Comparison of ENCODE assay signal across 8 cellular contexts in the genomic region with DNA sequence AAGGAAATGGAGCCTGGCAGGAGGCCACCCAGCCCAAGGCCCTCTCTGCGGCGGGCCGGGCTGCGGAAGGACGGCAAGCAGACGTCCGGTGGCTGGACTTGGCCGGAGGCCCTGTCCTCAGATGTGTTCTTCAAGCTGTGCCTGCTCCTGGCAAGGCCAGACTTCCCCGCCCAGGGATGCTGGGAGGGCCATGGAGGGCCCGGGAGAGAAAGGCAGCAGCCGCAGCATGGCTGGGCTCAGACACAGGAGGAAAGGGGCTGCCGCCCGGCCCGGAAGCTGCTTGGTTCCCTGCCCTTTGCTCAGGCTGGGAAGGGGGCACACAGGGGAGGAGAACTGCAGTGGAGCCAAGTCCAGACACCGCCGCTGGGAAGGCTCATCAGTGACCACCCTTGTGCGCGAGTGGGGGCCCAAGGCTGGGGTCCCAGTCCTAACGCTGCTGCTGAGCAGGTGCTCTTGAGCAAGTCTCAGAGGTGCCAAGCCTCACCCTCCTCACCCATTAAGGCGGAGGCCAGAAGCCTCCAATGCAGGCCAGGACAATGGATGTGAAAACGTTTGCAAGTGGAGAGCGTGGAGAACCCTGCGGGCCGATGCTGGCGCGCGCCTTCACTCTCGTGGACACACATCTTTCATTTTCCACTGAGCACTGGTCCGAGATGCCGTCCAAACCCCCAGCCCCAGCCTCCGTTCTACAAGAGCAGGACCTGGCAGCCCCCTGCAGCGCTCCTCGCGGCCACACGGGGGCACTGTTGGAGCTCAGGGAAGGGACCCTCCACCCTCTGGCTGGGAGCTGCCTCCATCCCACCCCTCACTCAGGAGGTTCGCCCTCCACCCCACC. TPM values are rescaled to one million over a fixed set of nuclear protein-coding genes. Genes with fewer than 3 reads are reported as not detected.
A peak's percentile ranks its signal among the peaks of the same experiment; 100 is the strongest.
DNase-seq lines count a peak whose midpoint lies in the region; ATAC-seq and TF ChIP-seq lines count a peak whose summit lies in the region.

No MANE protein-coding gene starts in this region.

- no peaks in the 10 kb centered on the region for H3K79me2 ChIP-seq in MM.1S (ENCODE audit: low read length)

- no peaks in the 10 kb centered on the region for H3K36me3 Mint-ChIP-seq in activated CD4-positive, alpha-beta T cell treated with anti-CD3 and anti-CD28 coated beads, Interleukin-2, amount 10 ng/mL, durations not matched to agents 24 days and 14 days (ENCODE audit: low read depth)

- ATAC-seq in HG03108 (IDR thresholded peaks at IDR 0.05; ENCODE audit: unreplicated experiment) (no peak), GM19395 (IDR thresholded peaks at IDR 0.05; ENCODE audit: unreplicated experiment) (no peak)

- H3K27me3 Mint-ChIP-seq in activated CD4-positive, alpha-beta T cell treated with anti-CD3 and anti-CD28 coated beads, Interleukin-2, amount 10 ng/mL, durations not matched to agents 24 days and 14 days: peaks cover 8% of the 10 kb centered on the region

- no peaks in the 10 kb centered on the region for H3K9me3 ChIP-seq in MM.1S (replicated peaks; ENCODE audit: insufficient read depth, low read length)

- no peak overlapping the region for H3K9ac ChIP-seq in MM.1S (ENCODE audit: low read length)

- no peak overlapping the region for H3K4me3 Mint-ChIP-seq in activated CD4-positive, alpha-beta T cell treated with anti-CD3 and anti-CD28 coated beads, Interleukin-2, amount 10 ng/mL, durations not matched to agents 24 days and 14 days

- H3K9me2 ChIP-seq in MM.1S (replicated peaks; ENCODE audit: insufficient read depth, low read length): no peaks in the 10 kb centered on the region

- H2AFZ ChIP-seq in MM.1S (ENCODE audit: low read length): no peak overlapping the region

- no peak overlapping the region for H3K4me3 ChIP-seq in MM.1S (ENCODE audit: low read length)

- no peak overlapping the region for H3K27ac ChIP-seq in MM.1S (ENCODE audit: low read length)

- H3K36me3 ChIP-seq in MM.1S (replicated peaks; ENCODE audit: insufficient read depth, low read length): no peaks in the 10 kb centered on the region

- H3K4me1 Mint-ChIP-seq in activated CD4-positive, alpha-beta T cell treated with anti-CD3 and anti-CD28 coated beads, Interleukin-2, amount 10 ng/mL, durations not matched to agents 24 days and 14 days: no peaks in the 10 kb centered on the region

- no peak overlapping the region for H3K4me2 ChIP-seq in MM.1S (ENCODE audit: low read depth, low read length)

- no peaks in the 10 kb centered on the region for H3K9me3 Mint-ChIP-seq in activated CD4-positive, alpha-beta T cell treated with anti-CD3 and anti-CD28 coated beads, Interleukin-2, amount 10 ng/mL, durations not matched to agents 24 days and 14 days

- H3F3A ChIP-seq in MM.1S (ENCODE audit: insufficient read depth, low read length): no peaks in the 10 kb centered on the region

- peaks cover 59% of the 10 kb centered on the region for H3K27me3 ChIP-seq in MM.1S (replicated peaks; ENCODE audit: insufficient read depth, low read length)

- H3K4me1 ChIP-seq in MM.1S (ENCODE audit: low read length): no peaks in the 10 kb centered on the region

- no peak overlapping the region for H3K27ac Mint-ChIP-seq in activated CD4-positive, alpha-beta T cell treated with anti-CD3 and anti-CD28 coated beads, Interleukin-2, amount 10 ng/mL, durations not matched to agents 24 days and 14 days

- no peaks in the 10 kb centered on the region for H4K20me1 ChIP-seq in MM.1S (ENCODE audit: insufficient read depth, low read length)

- DNase-seq in GM03348 (ENCODE audit: low spot score) (peak; percentile 85), MM.1S (no peak), dermis blood vessel endothelial cell (peak; percentile 87), medulla oblongata (ENCODE audit: extremely low spot score) (peak; percentile 33)
- peak; percentile 91 for DNase-seq in activated CD4-positive, alpha-beta T cell treated with anti-CD3 and anti-CD28 coated beads, Interleukin-2, amount 10 ng/mL, durations not matched to agents 24 days and 14 days
- DNase-seq in stimulated activated CD8-positive, alpha-beta memory T cell treated with anti-CD3 and anti-CD28 coated beads, Interleukin-2, amount 100 ng/mL, for 48 hours (ENCODE audit: low read depth in 2 of 2): peak; percentile 54 to 60

- intact Hi-C loops in activated CD4-positive, alpha-beta T cell treated with anti-CD3 and anti-CD28 coated beads, Interleukin-2, amount 10 ng/mL, durations not matched to agents 24 days and 14 days (cut with micrococcal nuclease): no loop called here

- TF ChIP-seq CTCF in MM.1S (IDR thresholded peaks at IDR 0.05; ENCODE audit: low read length): peak; percentile 76

RNA-seq across cellular contexts. Expression of gene CROCC2, which starts 7.9 kb away (rescaled TPM):
- not detected in 2 replicates for total RNA-seq in activated CD4-positive, alpha-beta T cell treated with anti-CD3 and anti-CD28 coated beads, Interleukin-2, amount 10 ng/mL, durations not matched to agents 24 days and 14 days
- total RNA-seq in dermis blood vessel endothelial cell: not detected in 2 replicates

RNA-seq across cellular contexts. Expression of gene MAB21L4, which starts 18.1 kb away (rescaled TPM):
- total RNA-seq in activated CD4-positive, alpha-beta T cell treated with anti-CD3 and anti-CD28 coated beads, Interleukin-2, amount 10 ng/mL, durations not matched to agents 24 days and 14 days: not detected in 2 replicates
- total RNA-seq in dermis blood vessel endothelial cell: not detected in 2 replicates

RNA-seq across cellular contexts. Expression of gene AGXT, which starts 45.4 kb away (rescaled TPM):
- not detected in 2 replicates for total RNA-seq in activated CD4-positive, alpha-beta T cell treated with anti-CD3 and anti-CD28 coated beads, Interleukin-2, amount 10 ng/mL, durations not matched to agents 24 days and 14 days
- not detected in 2 replicates for total RNA-seq in dermis blood vessel endothelial cell
